ENCODE assay signal across 15 cellular contexts in the genomic region with DNA sequence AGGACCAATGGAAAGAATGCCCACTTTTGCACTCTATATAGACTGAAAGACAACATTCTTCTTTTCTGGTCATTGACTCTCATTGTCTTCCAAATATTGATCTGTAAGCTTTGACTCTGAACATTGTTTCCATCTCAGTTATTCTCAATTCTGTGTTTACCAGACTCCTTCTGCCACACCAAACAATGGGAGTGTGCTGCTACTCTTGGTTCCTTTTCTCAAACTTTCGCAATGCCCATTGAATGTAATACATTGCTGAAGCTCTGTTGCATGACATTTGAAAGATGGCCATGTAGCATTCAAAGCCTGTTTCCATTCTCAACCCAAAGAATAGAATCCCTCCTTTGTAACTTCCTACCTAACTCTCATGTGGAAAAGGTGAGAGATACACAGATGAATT.
"Had no signal": no experiment of that assay in that cellular context is flagged by ENCODE, and none has a peak within 500 bp of the region (broad histone marks: within the 10 kb centered on the region; RNA-seq: fewer than 3 reads in every experiment).

No MANE protein-coding gene starts in this region.

- H3K4me3 Mint-ChIP-seq: activated T-helper 1 cell treated with anti-CD3 and anti-CD28 coated beads, Interleukin-12 subunit alpha, Interleukin-12 subunit beta, Interleukin-2, Interleukin-4 antibody, amounts not matched to agents 30 ng/mL and 10 ng/mL and 1 ng/mL, durations not matched to agents 14 hours and 24 hours and 36 hours; dendritic cell treated with granulocyte-macrophage colony-stimulating factor and Interleukin-4, amounts not matched to agents 40 ng/mL and 50 ng/mL, for 4 days; naive thymus-derived CD4-positive, alpha-beta T cell; stimulated activated naive B cell treated with anti-CD40 and anti-IgM and Interleukin-4, amounts not matched to agents 10 μg/mL and 1 μg/mL and 100 μg/mL, for 72 hours had no signal

- H3K36me3 Mint-ChIP-seq: stimulated activated naive B cell treated with anti-CD40 and anti-IgM and Interleukin-4, amounts not matched to agents 10 μg/mL and 1 μg/mL and 100 μg/mL, for 72 hours had no signal

- H3K27me3 Mint-ChIP-seq: dendritic cell treated with granulocyte-macrophage colony-stimulating factor and Interleukin-4, amounts not matched to agents 40 ng/mL and 50 ng/mL, for 4 days had no signal

- H3K4me3 ChIP-seq: ascending aorta, breast epithelium, gastroesophageal sphincter, heart right ventricle, pancreas, tibial artery had no signal

- DNase-seq: activated CD4-positive, alpha-beta T cell treated with anti-CD3 and anti-CD28 coated beads, Interleukin-2, amount 50 U/mL, for 1 hour; activated naive CD4-positive, alpha-beta T cell; heart right ventricle; mammary epithelial cell; naive thymus-derived CD4-positive, alpha-beta T cell; pancreas; stimulated activated CD4-positive, alpha-beta T cell treated with anti-CD3 and anti-CD28 coated beads, Interleukin-2, amount 100 ng/mL, for 48 hours; stimulated activated naive B cell treated with anti-CD40 and anti-IgM and Interleukin-4, amounts not matched to agents 10 μg/mL and 1 μg/mL and 100 μg/mL, for 72 hours; tibial artery had no signal

- H3K9me3 ChIP-seq: ascending aorta, breast epithelium, gastroesophageal sphincter, heart right ventricle, pancreas, tibial artery had no signal

- H3K4me1 ChIP-seq: ascending aorta, breast epithelium had no signal

- H3K27ac ChIP-seq: ascending aorta, gastroesophageal sphincter, heart right ventricle, pancreas, tibial artery had no signal

- H3K27ac Mint-ChIP-seq: activated T-helper 1 cell treated with anti-CD3 and anti-CD28 coated beads, Interleukin-12 subunit alpha, Interleukin-12 subunit beta, Interleukin-2, Interleukin-4 antibody, amounts not matched to agents 30 ng/mL and 10 ng/mL and 1 ng/mL, durations not matched to agents 14 hours and 24 hours and 36 hours; dendritic cell treated with granulocyte-macrophage colony-stimulating factor and Interleukin-4, amounts not matched to agents 40 ng/mL and 50 ng/mL, for 4 days; naive thymus-derived CD4-positive, alpha-beta T cell; stimulated activated naive B cell treated with anti-CD40 and anti-IgM and Interleukin-4, amounts not matched to agents 10 μg/mL and 1 μg/mL and 100 μg/mL, for 72 hours had no signal

- H3K36me3 ChIP-seq: ascending aorta, breast epithelium, gastroesophageal sphincter, heart right ventricle, pancreas, tibial artery had no signal

- H3K4me1 Mint-ChIP-seq: naive thymus-derived CD4-positive, alpha-beta T cell; stimulated activated naive B cell treated with anti-CD40 and anti-IgM and Interleukin-4, amounts not matched to agents 10 μg/mL and 1 μg/mL and 100 μg/mL, for 72 hours had no signal

- H3K9me3 Mint-ChIP-seq: activated T-helper 1 cell treated with anti-CD3 and anti-CD28 coated beads, Interleukin-12 subunit alpha, Interleukin-12 subunit beta, Interleukin-2, Interleukin-4 antibody, amounts not matched to agents 30 ng/mL and 10 ng/mL and 1 ng/mL, durations not matched to agents 14 hours and 24 hours and 36 hours; dendritic cell treated with granulocyte-macrophage colony-stimulating factor and Interleukin-4, amounts not matched to agents 40 ng/mL and 50 ng/mL, for 4 days; naive thymus-derived CD4-positive, alpha-beta T cell; stimulated activated naive B cell treated with anti-CD40 and anti-IgM and Interleukin-4, amounts not matched to agents 10 μg/mL and 1 μg/mL and 100 μg/mL, for 72 hours had no signal

- H3K27me3 ChIP-seq: ascending aorta, breast epithelium, gastroesophageal sphincter, pancreas, tibial artery had no signal

- ATAC-seq: gastroesophageal sphincter; heart right ventricle; left lobe of liver; naive thymus-derived CD4-positive, alpha-beta T cell; pancreas; stimulated activated naive B cell treated with anti-CD40 and anti-IgM and Interleukin-4, amounts not matched to agents 10 μg/mL and 1 μg/mL and 100 μg/mL, for 72 hours had no signal
